18 cellular contexts compared by ENCODE assay signal in the genomic region with DNA sequence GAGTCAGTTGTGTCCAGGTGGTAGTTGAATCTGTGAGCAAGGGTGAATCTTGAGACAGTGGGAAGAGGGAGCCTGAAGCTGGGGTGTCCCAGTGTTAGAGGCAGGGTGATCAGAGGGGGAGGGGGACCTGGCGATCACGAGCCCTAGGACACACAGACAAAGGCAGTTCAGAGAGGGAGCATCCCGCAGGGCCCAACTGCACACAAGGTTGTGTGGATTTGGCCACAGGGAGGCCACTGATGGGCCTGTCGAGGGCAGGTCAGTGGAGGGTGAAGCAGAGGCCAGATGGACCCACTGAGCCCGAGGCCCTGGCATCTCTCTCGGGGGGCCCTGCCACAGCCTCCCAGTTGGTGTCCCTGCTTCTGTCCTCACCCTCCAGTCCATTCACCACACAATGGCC.
"Had no signal": no experiment of that assay in that cellular context is flagged by ENCODE, and none has a peak within 500 bp of the region (broad histone marks: within the 10 kb centered on the region; RNA-seq: fewer than 3 reads in every experiment).

No MANE protein-coding gene starts in this region.

- ATAC-seq: activated T-cell treated with anti-CD3 and anti-CD28 coated beads, Interleukin-2, amount 50 U/mL, for 72 hours; heart right ventricle; lower lobe of right lung; stimulated activated naive CD8-positive, alpha-beta T cell treated with anti-CD3 and anti-CD28 coated beads, Interleukin-15, Interleukin-2, amounts not matched to agents 100 U/mL and 50 U/mL, for 24 hours had no signal

- H3K36me3 ChIP-seq: brain microvascular endothelial cell, heart right ventricle, lower lobe of right lung, right lobe of liver, transverse colon had no signal

- H3K9me3 ChIP-seq: heart right ventricle, lower lobe of right lung, right lobe of liver, transverse colon had no signal

- H3K4me3 ChIP-seq: heart right ventricle, lower lobe of right lung, right lobe of liver, smooth muscle cell, transverse colon had no signal

- DNase-seq: activated CD4-positive, alpha-beta T cell treated with anti-CD3 and anti-CD28 coated beads, Interleukin-2, amount 50 U/mL, for 48 hours; activated CD8-positive, alpha-beta memory T cell treated with anti-CD3 and anti-CD28 coated beads, Interleukin-2, amount 50 U/mL, for 48 hours; activated gamma-delta T cell; activated naive CD8-positive, alpha-beta T cell treated with anti-CD3 and anti-CD28 coated beads, Interleukin-2, amount 10 ng/mL, durations not matched to agents 7 days and 5 days; activated T-cell treated with anti-CD3 and anti-CD28 coated beads, Interleukin-2, amount 50 U/mL, for 72 hours; brain microvascular endothelial cell; cerebellar nuclear complex; effector CD8-positive, alpha-beta T cell; foreskin melanocyte; heart right ventricle; lower lobe of right lung; stimulated activated CD4-positive, alpha-beta T cell treated with anti-CD3 and anti-CD28 coated beads, Interleukin-4, amount 100 ng/mL, for 4 hours; stimulated activated CD8-positive, alpha-beta memory T cell treated with anti-CD3 and anti-CD28 coated beads, Interleukin-4, amount 100 ng/mL, for 48 hours; stimulated activated naive CD8-positive, alpha-beta T cell treated with anti-CD3 and anti-CD28 coated beads, Interleukin-15, Interleukin-2, amounts not matched to agents 100 U/mL and 50 U/mL, for 24 hours; T1000; transverse colon had no signal

- H3K27ac ChIP-seq: brain microvascular endothelial cell, transverse colon had no signal

- H3K9me3 Mint-ChIP-seq: activated naive CD8-positive, alpha-beta T cell treated with anti-CD3 and anti-CD28 coated beads, Interleukin-2, amount 10 ng/mL, durations not matched to agents 7 days and 5 days; activated T-cell treated with anti-CD3 and anti-CD28 coated beads, Interleukin-2, amount 50 U/mL, for 72 hours had no signal

- H3K36me3 Mint-ChIP-seq: activated naive CD8-positive, alpha-beta T cell treated with anti-CD3 and anti-CD28 coated beads, Interleukin-2, amount 10 ng/mL, durations not matched to agents 7 days and 5 days had no signal

- H3K4me2 ChIP-seq: smooth muscle cell had no signal

- H3K27ac Mint-ChIP-seq: activated naive CD8-positive, alpha-beta T cell treated with anti-CD3 and anti-CD28 coated beads, Interleukin-2, amount 10 ng/mL, durations not matched to agents 7 days and 5 days; activated T-cell treated with anti-CD3 and anti-CD28 coated beads, Interleukin-2, amount 50 U/mL, for 72 hours had no signal

- H3K4me3 Mint-ChIP-seq: activated naive CD8-positive, alpha-beta T cell treated with anti-CD3 and anti-CD28 coated beads, Interleukin-2, amount 10 ng/mL, durations not matched to agents 7 days and 5 days had no signal

- H3K27me3 ChIP-seq: brain microvascular endothelial cell, right lobe of liver had no signal
